In the genomic region with DNA sequence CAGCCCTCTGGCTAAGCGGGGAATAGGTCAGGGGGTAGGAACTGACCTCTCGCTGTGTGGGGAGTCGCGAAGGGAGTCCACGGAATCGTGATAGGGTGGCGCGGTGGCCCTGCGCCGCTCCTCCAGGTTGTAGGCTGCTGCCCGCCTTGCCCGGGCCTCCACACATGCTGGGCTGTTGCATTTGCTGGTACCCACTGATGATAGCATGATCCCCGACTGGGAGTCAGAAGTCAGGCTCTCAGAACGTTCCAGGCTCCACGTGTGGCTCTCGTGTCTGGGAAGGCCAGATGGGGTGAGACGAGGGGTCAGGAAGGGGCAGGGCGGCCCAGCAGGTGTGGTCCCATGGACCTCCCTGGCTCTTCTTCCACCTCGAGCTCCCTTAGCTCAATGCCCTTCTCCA, we compare ENCODE assay signal across 21 cellular contexts. TPM values are rescaled to one million over a fixed set of nuclear protein-coding genes. Genes with fewer than 3 reads are reported as not detected.
DNase-seq lines count a peak whose midpoint lies in the region; ATAC-seq and TF ChIP-seq lines count a peak whose summit lies in the region.
"Had no signal": no experiment of that assay in that cellular context is flagged by ENCODE, and none has a peak within 500 bp of the region (broad histone marks: within the 10 kb centered on the region; RNA-seq: fewer than 3 reads in every experiment).

No MANE protein-coding gene starts in this region.

- 93% methylated on average over 19 of the region's 19 CpGs for WGBS in sigmoid colon, 2 donors

- no peaks in the 10 kb centered on the region for H3K9me3 Mint-ChIP-seq in chondrocyte (ENCODE audit: low read depth)
- H3K9me3 Mint-ChIP-seq: HFFc6, IgD-negative memory B cell had no signal

- no peak for TF ChIP-seq CTCF in chondrocyte (IDR thresholded peaks at IDR 0.05)
- no peak for TF ChIP-seq CTCF in sigmoid colon (IDR thresholded peaks at IDR 0.05)

- H3K27me3 ChIP-seq in sigmoid colon: no peaks in the 10 kb centered on the region

- no peak for TF ChIP-seq POLR2A in sigmoid colon (IDR thresholded peaks at IDR 0.05)

- no peak for TF ChIP-seq EP300 in sigmoid colon (IDR thresholded peaks at IDR 0.05)

- H3K4me3 ChIP-seq in sigmoid colon: no peak overlapping the region
- H3K4me3 ChIP-seq: A549 had no signal

- H3K36me3 Mint-ChIP-seq in chondrocyte (ENCODE audit: low read depth): no peaks in the 10 kb centered on the region
- H3K36me3 Mint-ChIP-seq: CD4-positive, alpha-beta memory T cell; IgD-negative memory B cell had no signal

- H3K27ac ChIP-seq in sigmoid colon: no peak overlapping the region
- H3K27ac ChIP-seq: 22Rv1, A549, C4-2B had no signal

- H3K27ac Mint-ChIP-seq in chondrocyte (ENCODE audit: unreplicated experiment): no peak overlapping the region
- H3K27ac Mint-ChIP-seq: HFFc6 had no signal

- no peaks in the 10 kb centered on the region for H3K9me3 ChIP-seq in sigmoid colon
- H3K9me3 ChIP-seq: A549 had no signal

- H3K27me3 Mint-ChIP-seq in chondrocyte (ENCODE audit: low read depth): peaks cover 15% of the 10 kb centered on the region
- H3K27me3 Mint-ChIP-seq: CD4-positive, alpha-beta memory T cell had no signal

- peaks cover 0 to 14% (median 11%) of the 10 kb centered on the region in 4 donors for H3K4me1 ChIP-seq in sigmoid colon

- no peak for ATAC-seq in activated CD4-positive, CD25-positive, alpha-beta regulatory T cell treated with anti-CD3 and anti-CD28 coated beads, Interleukin-2, amount 50 U/mL, for 24 hours
- ATAC-seq in left lobe of liver (no peak), HG03139 (IDR thresholded peaks at IDR 0.05; ENCODE audit: unreplicated experiment) (no peak)
- ATAC-seq: A549, HCT116, HepG2 had no signal

- peak; percentile 21 for DNase-seq in activated CD4-positive, CD25-positive, alpha-beta regulatory T cell treated with anti-CD3 and anti-CD28 coated beads, Interleukin-2, amount 50 U/mL, for 72 hours
- peak; percentile 71 for DNase-seq in chondrocyte (ENCODE audit: low spot score)
- peak; percentile 20 for DNase-seq in sigmoid colon
- DNase-seq in left lobe of liver (ENCODE audit: low spot score): no peak
- DNase-seq in KG1 (lab: John Stamatoyannopoulos, UW): no peak
- DNase-seq: AML-193; CD4-positive, alpha-beta memory T cell; DMS153; DMS79; GDM1; GOT3; H7; HFFc6 had no signal

- no peak overlapping the region for H3K4me3 Mint-ChIP-seq in chondrocyte (ENCODE audit: unreplicated experiment)
- H3K4me3 Mint-ChIP-seq: HFFc6 had no signal

- H3K36me3 ChIP-seq in sigmoid colon: peaks cover 0 to 13% (median 0%) of the 10 kb centered on the region in 4 donors

- H3K4me1 Mint-ChIP-seq in chondrocyte (ENCODE audit: low read depth): peaks cover 6% of the 10 kb centered on the region

- intact Hi-C loops in sigmoid colon (cut with DNase I): no loop called here

RNA-seq across cellular contexts. Expression of a gene that starts 56.0 kb away (rescaled TPM):
- total RNA-seq in chondrocyte (0.47 to 1.5 TPM (median 0.82 TPM) in 3 replicates), sigmoid colon (under 1 TPM in 2 of 4 donors, not detected in 2; under 0.01 to 0.28 TPM), left lobe of liver (0.08 TPM)
- under 1 TPM in 1 of 3 donors, not detected in 2; 0.10 TPM for polyA plus RNA-seq in sigmoid colon
- total RNA-seq: CD4-positive, alpha-beta memory T cell; HepG2 had no signal
- polyA plus RNA-seq: CD4-positive, alpha-beta memory T cell; IgD-negative memory B cell had no signal

Comparison
In these comparisons a context has a peak if more than half of its experiments do, and no peak if none do; other contexts are left out.
1. DNase-seq: peak in activated CD4-positive, CD25-positive, alpha-beta regulatory T cell treated with anti-CD3 and anti-CD28 coated beads, Interleukin-2, amount 50 U/mL, for 72 hours (single experiment), chondrocyte (single experiment) and sigmoid colon (single experiment); none in left lobe of liver (single experiment) and KG1 (single experiment).